8 cellular contexts compared by ENCODE assay signal in genomic region chr16:46673320-46674013, GRCh38. TPM values are rescaled to one million over a fixed set of nuclear protein-coding genes. Genes with fewer than 3 reads are reported as not detected.
DNase-seq lines count a peak whose midpoint lies in the region; ATAC-seq and TF ChIP-seq lines count a peak whose summit lies in the region.

No MANE protein-coding gene starts in this region.

- peak; percentile 99 for TF ChIP-seq CTCF in fibroblast of villous mesenchyme (IDR thresholded peaks at IDR 0.05; ENCODE audit: insufficient read depth, low read depth, low read length)
- peak; percentile 85 for TF ChIP-seq CTCF in osteocyte (IDR thresholded peaks at IDR 0.05)

- CTCF ChIA-PET in CD8-positive, alpha-beta memory T cell (lab: Charles Lee): interaction anchor here (0.7 to 2.3 kb wide), 13 partner anchors 9 to 257 kb away, joined by 3 to 30 read pairs (median 4); no protein-coding TSS in a partner anchor

- H3K27me3 Mint-ChIP-seq in CD8-positive, alpha-beta memory T cell: no peaks in the 10 kb centered on the region
- no peaks in the 10 kb centered on the region for H3K27me3 Mint-ChIP-seq in osteocyte (ENCODE audit: unreplicated experiment)

- POLR2A ChIA-PET in CD8-positive, alpha-beta memory T cell (lab: Charles Lee): no interaction called here

- no peak overlapping the region for H3K4me3 ChIP-seq in CD8-positive, alpha-beta memory T cell (ENCODE audit: low read length)
- H3K4me3 ChIP-seq in fibroblast of villous mesenchyme (ENCODE audit: low read depth, low read length): no peak overlapping the region

- peaks cover 27% of the 10 kb centered on the region for H3K36me3 ChIP-seq in CD8-positive, alpha-beta memory T cell (ENCODE audit: insufficient read depth, low read length)

- no peaks in the 10 kb centered on the region for H3K9me3 Mint-ChIP-seq in CD8-positive, alpha-beta memory T cell
- H3K9me3 Mint-ChIP-seq in osteocyte (ENCODE audit: unreplicated experiment): no peaks in the 10 kb centered on the region

- peaks cover 4 to 88% (median 24%) of the 10 kb centered on the region in 3 donors for H3K36me3 Mint-ChIP-seq in CD8-positive, alpha-beta memory T cell
- peaks cover 46% of the 10 kb centered on the region for H3K36me3 Mint-ChIP-seq in osteocyte (ENCODE audit: unreplicated experiment)

- no peaks in the 10 kb centered on the region for H3K9me3 ChIP-seq in CD8-positive, alpha-beta memory T cell (ENCODE audit: low read length)

- no peaks in the 10 kb centered on the region for H3K4me1 ChIP-seq in CD8-positive, alpha-beta memory T cell (ENCODE audit: insufficient read depth, low read length)

- no peaks in the 10 kb centered on the region for H3K4me1 Mint-ChIP-seq in CD8-positive, alpha-beta memory T cell
- no peaks in the 10 kb centered on the region for H3K4me1 Mint-ChIP-seq in osteocyte (ENCODE audit: unreplicated experiment)

- DNase-seq in CD8-positive, alpha-beta memory T cell: peak; percentile 16 to 64 (median 36)
- DNase-seq in HS-27A (ENCODE audit: low read depth): peak; percentile 12
- DNase-seq in NOMO-1 treated with DMSO at 0.1 percent for 48 hours (lab: John Stamatoyannopoulos, UW; ENCODE audit: unreplicated experiment): peak; percentile 68
- peak; percentile 27 for DNase-seq in activated T-cell treated with anti-CD3 and anti-CD28 coated beads, Interleukin-2, amount 50 U/mL, for 1 hour
- DNase-seq in fibroblast of villous mesenchyme (ENCODE audit: low read depth): peak; percentile 71
- no peak for DNase-seq in osteocyte (ENCODE audit: extremely low spot score, unreplicated experiment)
- DNase-seq in ureter (ENCODE audit: low spot score): no peak

- H3K27ac ChIP-seq in CD8-positive, alpha-beta memory T cell (ENCODE audit: low read depth, low read length): no peak overlapping the region

- no peak overlapping the region for H3K4me3 Mint-ChIP-seq in CD8-positive, alpha-beta memory T cell
- H3K4me3 Mint-ChIP-seq in osteocyte (ENCODE audit: unreplicated experiment): no peak overlapping the region

- no peaks in the 10 kb centered on the region for H3K27me3 ChIP-seq in CD8-positive, alpha-beta memory T cell (ENCODE audit: insufficient read depth, low read length, poor library complexity, severe bottlenecking)

- peak overlapping the region in 2 of 8 donors; percentile 56 to 58 for H3K27ac Mint-ChIP-seq in CD8-positive, alpha-beta memory T cell
- H3K27ac Mint-ChIP-seq in osteocyte (ENCODE audit: unreplicated experiment): no peak overlapping the region

- peak; percentile 77 for ATAC-seq in GM19395 (IDR thresholded peaks at IDR 0.05; ENCODE audit: unreplicated experiment)

RNA-seq across cellular contexts. Expression of gene VPS35, which starts 15.5 kb away (rescaled TPM):
- total RNA-seq in CD8-positive, alpha-beta memory T cell: 10 to 100 TPM; 89.0 to 89.8 TPM
- polyA plus RNA-seq in CD8-positive, alpha-beta memory T cell: 69.2 TPM
- 122 and 193 TPM in 2 replicates for total RNA-seq in fibroblast of villous mesenchyme
- 103 and 109 TPM in 2 replicates for total RNA-seq in osteocyte
- 118 TPM for total RNA-seq in ureter

RNA-seq across cellular contexts. Expression of gene ORC6, which starts 16.0 kb away (rescaled TPM):
- 10 to 100 TPM; 56.6 to 56.9 TPM for total RNA-seq in CD8-positive, alpha-beta memory T cell
- 1.3 TPM for polyA plus RNA-seq in CD8-positive, alpha-beta memory T cell
- total RNA-seq in fibroblast of villous mesenchyme (9.3 and 9.9 TPM in 2 replicates), osteocyte (8.5 and 8.8 TPM in 2 replicates), ureter (4.3 TPM)

RNA-seq across cellular contexts. Expression of gene SHCBP1, which starts 52.3 kb away (rescaled TPM):
- 10 to 100 TPM; 35.6 to 38.2 TPM for total RNA-seq in CD8-positive, alpha-beta memory T cell
- polyA plus RNA-seq in CD8-positive, alpha-beta memory T cell: 1.1 TPM
- total RNA-seq in fibroblast of villous mesenchyme (15.8 and 31.5 TPM in 2 replicates), osteocyte (4.2 and 5.8 TPM in 2 replicates), ureter (0.99 TPM)

Comparison
In these comparisons a context has a peak if more than half of its experiments do, and no peak if none do; other contexts are left out.
1. DNase-seq: peak in CD8-positive, alpha-beta memory T cell (5 of 5), HS-27A (single experiment), NOMO-1 treated with DMSO at 0.1 percent for 48 hours (single experiment), activated T-cell treated with anti-CD3 and anti-CD28 coated beads, Interleukin-2, amount 50 U/mL, for 1 hour (single experiment) and fibroblast of villous mesenchyme (single experiment); none in osteocyte (single experiment) and ureter (single experiment).